Comparison of ENCODE assay signal across 16 cellular contexts in genomic region chr12:57235728-57236131, GRCh38. TPM values are rescaled to one million over a fixed set of nuclear protein-coding genes. Genes with fewer than 3 reads are reported as not detected.
DNase-seq lines count a peak whose midpoint lies in the region; ATAC-seq and TF ChIP-seq lines count a peak whose summit lies in the region.
"Had no signal": no experiment of that assay in that cellular context is flagged by ENCODE, and none has a peak within 500 bp of the region (broad histone marks: within the 10 kb centered on the region; RNA-seq: fewer than 3 reads in every experiment).

No MANE protein-coding gene starts in this region.

- H3K4me3 ChIP-seq in RWPE2 (ENCODE audit: severe bottlenecking): no peak overlapping the region
- peak overlapping the region; percentile 17 to 34 (median 26) for H3K4me3 ChIP-seq in skin epidermis
- H3K4me3 ChIP-seq in foreskin fibroblast (ENCODE audit: low read depth in 1 of 2, low read length in 2 of 2): no peak overlapping the region
- H3K4me3 ChIP-seq: prostate gland had no signal

- H3K27ac Mint-ChIP-seq in glutamatergic neuron (ENCODE audit: unreplicated experiment): no peak overlapping the region
- H3K27ac Mint-ChIP-seq: activated naive CD4-positive, alpha-beta T cell treated with anti-CD3 and anti-CD28 coated beads, Interleukin-2, amount 10 ng/mL, durations not matched to agents 7 days and 5 days; stimulated activated effector memory CD8-positive, alpha-beta T cell treated with anti-CD3 and anti-CD28 coated beads, Interleukin-12 subunit alpha, Interleukin-12 subunit beta, amount 100 ng/mL, for 72 hours had no signal

- peaks cover 15% of the 10 kb centered on the region for H3K27me3 ChIP-seq in RWPE2 (ENCODE audit: insufficient read depth, poor library complexity, severe bottlenecking)

- H3K9me3 ChIP-seq in RWPE2 (ENCODE audit: severe bottlenecking): no peaks in the 10 kb centered on the region
- H3K9me3 ChIP-seq: prostate gland had no signal

- H3K27me3 Mint-ChIP-seq in glutamatergic neuron (ENCODE audit: unreplicated experiment): peaks cover 38% of the 10 kb centered on the region

- peaks cover 34% of the 10 kb centered on the region for H3K9me3 Mint-ChIP-seq in glutamatergic neuron (ENCODE audit: unreplicated experiment)
- H3K9me3 Mint-ChIP-seq: activated naive CD4-positive, alpha-beta T cell treated with anti-CD3 and anti-CD28 coated beads, Interleukin-2, amount 10 ng/mL, durations not matched to agents 7 days and 5 days; CD4-positive, alpha-beta memory T cell; stimulated activated effector memory CD8-positive, alpha-beta T cell treated with anti-CD3 and anti-CD28 coated beads, Interleukin-12 subunit alpha, Interleukin-12 subunit beta, amount 100 ng/mL, for 72 hours had no signal

- peaks cover 30% of the 10 kb centered on the region for H3K4me1 Mint-ChIP-seq in glutamatergic neuron (ENCODE audit: low read depth, unreplicated experiment)

- DNase-seq in RWPE2 (ENCODE audit: low spot score) (peak; percentile 48), glutamatergic neuron (no peak), NCI-H1092 (lab: John Stamatoyannopoulos, UW) (no peak), foreskin fibroblast (no peak)
- no peak for DNase-seq in activated CD4-positive, alpha-beta T cell treated with anti-CD3 and anti-CD28 coated beads for 1 hour
- DNase-seq: activated naive CD4-positive, alpha-beta T cell treated with anti-CD3 and anti-CD28 coated beads, Interleukin-2, amount 10 ng/mL, durations not matched to agents 7 days and 5 days; CD4-positive, alpha-beta memory T cell; GOT3; MV-4-11; stimulated activated CD4-positive, alpha-beta T cell treated with anti-CD3 and anti-CD28 coated beads, Interleukin-4, amount 100 ng/mL, for 24 hours had no signal

- TF ChIP-seq CTCF in RWPE2 (IDR thresholded peaks at IDR 0.05; ENCODE audit: poor library complexity, severe bottlenecking): no peak
- no peak for TF ChIP-seq CTCF in glutamatergic neuron (IDR thresholded peaks at IDR 0.05; ENCODE audit: partially characterized antibody, unreplicated experiment)
- no peak for TF ChIP-seq CTCF in foreskin fibroblast (IDR thresholded peaks at IDR 0.05; ENCODE audit: low read depth, low read length)

- H3K36me3 Mint-ChIP-seq in glutamatergic neuron (ENCODE audit: unreplicated experiment): no peaks in the 10 kb centered on the region

- no peak overlapping the region for H3K27ac ChIP-seq in RWPE2 (ENCODE audit: poor library complexity, severe bottlenecking)
- peak overlapping the region in 19 of 21 experiments; percentile 1 to 85 (median 58) for H3K27ac ChIP-seq in skin epidermis
- H3K27ac ChIP-seq: prostate gland had no signal

- H3K4me1 ChIP-seq in RWPE2 (ENCODE audit: insufficient read depth, poor library complexity, severe bottlenecking): no peaks in the 10 kb centered on the region

- H3K4me3 Mint-ChIP-seq in glutamatergic neuron (ENCODE audit: unreplicated experiment): peak overlapping the region; percentile 52
- H3K4me3 Mint-ChIP-seq: activated naive CD4-positive, alpha-beta T cell treated with anti-CD3 and anti-CD28 coated beads, Interleukin-2, amount 10 ng/mL, durations not matched to agents 7 days and 5 days; stimulated activated effector memory CD8-positive, alpha-beta T cell treated with anti-CD3 and anti-CD28 coated beads, Interleukin-12 subunit alpha, Interleukin-12 subunit beta, amount 100 ng/mL, for 72 hours had no signal

- peaks cover 42% of the 10 kb centered on the region for H3K36me3 ChIP-seq in RWPE2 (ENCODE audit: low read depth)
- H3K36me3 ChIP-seq: prostate gland had no signal

- peak; percentile 26 for TF ChIP-seq POLR2A in GM18505 (IDR thresholded peaks at IDR 0.05; ENCODE audit: borderline replicate concordance, extremely low read depth, insufficient read depth, insufficient read length)

- ATAC-seq in GM18505 (IDR thresholded peaks at IDR 0.05; ENCODE audit: unreplicated experiment): no peak
- ATAC-seq in RWPE2 (ENCODE audit: low read depth): no peak
- ATAC-seq in GM21390 (IDR thresholded peaks at IDR 0.05; ENCODE audit: unreplicated experiment): no peak
- ATAC-seq: stimulated activated effector memory CD8-positive, alpha-beta T cell treated with anti-CD3 and anti-CD28 coated beads, Interleukin-12 subunit alpha, Interleukin-12 subunit beta, amount 100 ng/mL, for 72 hours had no signal

RNA-seq across cellular contexts. Expression of gene SHMT2, which starts 6.2 kb away (rescaled TPM):
- total RNA-seq in glutamatergic neuron (ENCODE audit: unreplicated experiment): 165 TPM

RNA-seq across cellular contexts. Expression of gene STAC3, which starts 15.3 kb away (rescaled TPM):
- total RNA-seq in glutamatergic neuron (ENCODE audit: unreplicated experiment): 12.1 TPM

RNA-seq across cellular contexts. Expression of gene NXPH4, which starts 19.1 kb away (rescaled TPM):
- 10.5 TPM for total RNA-seq in glutamatergic neuron (ENCODE audit: unreplicated experiment)
- total RNA-seq: CD4-positive, alpha-beta memory T cell; mononuclear cell had no signal

Comparison
In these comparisons a context has a peak if more than half of its experiments do, and no peak if none do; other contexts are left out.
1. H3K4me3 ChIP-seq: peak in skin epidermis (7 of 7); none in RWPE2 (single experiment) and foreskin fibroblast (0 of 2).